ENCODE assay signal across 17 cellular contexts in the genomic region with DNA sequence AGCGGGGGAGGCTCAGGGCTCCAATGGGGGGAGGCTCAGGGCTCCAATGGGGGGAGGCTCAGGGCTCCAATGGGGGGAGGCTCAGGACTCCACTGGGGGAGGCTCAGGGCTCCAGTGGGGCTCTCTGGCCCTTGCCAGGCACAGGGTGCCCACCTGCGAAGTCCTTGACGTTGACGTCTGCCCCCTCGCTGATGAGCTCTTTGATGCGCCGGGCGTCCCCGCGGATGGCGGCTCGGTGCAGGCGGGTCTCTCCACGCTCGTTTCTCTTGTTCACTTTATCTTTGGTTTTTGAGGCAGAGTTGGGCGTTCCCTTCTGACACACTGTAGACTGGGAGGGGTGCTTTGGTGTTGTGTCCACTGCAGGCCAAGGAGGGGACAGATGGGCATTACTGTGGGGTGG.
DNase-seq lines count a peak whose midpoint lies in the region; ATAC-seq and TF ChIP-seq lines count a peak whose summit lies in the region.
"Had no signal": no experiment of that assay in that cellular context is flagged by ENCODE, and none has a peak within 500 bp of the region (broad histone marks: within the 10 kb centered on the region; RNA-seq: fewer than 3 reads in every experiment).

No MANE protein-coding gene starts in this region.

- H3K79me1 ChIP-seq in neuronal stem cell (ENCODE audit: low read depth, low read length), result peaks cover 25% of the 10 kb centered on the region

- peak overlapping the region; percentile 39 for H3K18ac ChIP-seq in neuronal stem cell (ENCODE audit: low read length)

- no peaks in the 10 kb centered on the region for H3K27me3 ChIP-seq in HUES64 (ENCODE audit: insufficient read depth, low read length)
- no peaks in the 10 kb centered on the region for H3K27me3 ChIP-seq in endodermal cell (ENCODE audit: control insufficient read depth, insufficient read depth, low read length, poor library complexity, severe bottlenecking)
- H3K27me3 ChIP-seq in neuronal stem cell (ENCODE audit: control insufficient read depth in 3 of 3, insufficient read depth in 3 of 3, low read depth in 1 of 3, low read length in 3 of 3), result no peaks in the 10 kb centered on the region

- H4K8ac ChIP-seq in neuronal stem cell (ENCODE audit: low read depth, low read length), result no peak overlapping the region

- no peak for TF ChIP-seq CTCF in endodermal cell (conservative IDR thresholded peaks at IDR 0.05)
- TF ChIP-seq CTCF in nephron progenitor cell (IDR thresholded peaks at IDR 0.05), result no peak

- no peaks in the 10 kb centered on the region for H3K9me3 Mint-ChIP-seq in endodermal cell
- H3K9me3 Mint-ChIP-seq in nephron progenitor cell, result no peaks in the 10 kb centered on the region

- H2BK15ac ChIP-seq in neuronal stem cell (ENCODE audit: low read length), result no peak overlapping the region

- 74% methylated on average over 16 of the region's 16 CpGs for WGBS in HUES64
- 95 to 97% methylated on average over 10 to 15 of the region's 16 CpGs for WGBS in endodermal cell (ENCODE audit: insufficient coverage in 1 of 2, insufficient read length in 1 of 2), 2 experiments
- WGBS in neuronal stem cell (ENCODE audit: extremely low coverage in 2 of 2, insufficient read length in 2 of 2, insufficient replicate concordance in 1 of 2), 2 donors, result no CpG with 5 or more reads among the region's 16 CpGs

- no peak overlapping the region for H2BK12ac ChIP-seq in neuronal stem cell (ENCODE audit: low read length)

- no peak overlapping the region for H2BK120ac ChIP-seq in neuronal stem cell (ENCODE audit: low read depth, low read length)

- intact Hi-C loops in Right ventricle myocardium superior (cut with DNase I), result no loop called here
- intact Hi-C loops in left cardiac atrium (cut with DNase I), result loop anchor here in 1 of 2 donors (5.0 kb wide), 1 partner anchor 38 kb away; no protein-coding TSS in a partner anchor

- H3K36me3 ChIP-seq in HUES64 (ENCODE audit: insufficient read depth, low read length), result peaks cover 35% of the 10 kb centered on the region
- H3K36me3 ChIP-seq in endodermal cell (ENCODE audit: control insufficient read depth, insufficient read depth, low read length), result peaks cover 46% of the 10 kb centered on the region
- peaks cover 34 to 69% of the 10 kb centered on the region in 2 donors for H3K36me3 ChIP-seq in neuronal stem cell (replicated peaks in 1 of 2; ENCODE audit: control insufficient read depth in 2 of 2, insufficient read depth in 2 of 2, low read length in 2 of 2)

- peaks cover 45% of the 10 kb centered on the region for H3K4me1 Mint-ChIP-seq in endodermal cell
- H3K4me1 Mint-ChIP-seq in nephron progenitor cell, result peaks cover 33% of the 10 kb centered on the region

- no peaks in the 10 kb centered on the region for H3K9me3 ChIP-seq in HUES64 (ENCODE audit: insufficient read depth, low read depth, low read length)
- no peaks in the 10 kb centered on the region for H3K9me3 ChIP-seq in endodermal cell (ENCODE audit: control insufficient read depth, low read length)
- H3K9me3 ChIP-seq in neuronal stem cell (replicated peaks in 1 of 2; ENCODE audit: control insufficient read depth in 2 of 2, insufficient read depth in 1 of 2, low read depth in 1 of 2, low read length in 2 of 2), result no peaks in the 10 kb centered on the region
- H3K9me3 ChIP-seq: HAP-1 had no signal

- no peak overlapping the region for H3K14ac ChIP-seq in neuronal stem cell (ENCODE audit: low read length)

- H3K9ac ChIP-seq in HUES64 (ENCODE audit: low read depth, low read length) (peak overlapping the region; percentile 72), endodermal cell (ENCODE audit: extremely low read depth, low read length, poor library complexity, severe bottlenecking) (no peak overlapping the region), neuronal stem cell (ENCODE audit: low read depth, low read length, poor library complexity) (peak overlapping the region; percentile 54)

- no peak overlapping the region for H2BK5ac ChIP-seq in neuronal stem cell (ENCODE audit: low read length)

- peaks cover 33% of the 10 kb centered on the region for H3K36me3 Mint-ChIP-seq in endodermal cell (ENCODE audit: low read depth)
- H3K36me3 Mint-ChIP-seq in nephron progenitor cell (ENCODE audit: low read depth), result peaks cover 15% of the 10 kb centered on the region

- H2AFZ ChIP-seq in neuronal stem cell (ENCODE audit: low read length), result no peak overlapping the region

- H3K4ac ChIP-seq in neuronal stem cell (ENCODE audit: low read length), result no peak overlapping the region

- H2AK5ac ChIP-seq in neuronal stem cell (ENCODE audit: low read depth, low read length), result no peak overlapping the region

- H3K4me3 ChIP-seq in HUES64 (ENCODE audit: low read length) (0 out of 2 replicates have a peak overlapping the region, but pooled peaks have one; percentile 18), endodermal cell (ENCODE audit: low read length) (no peak overlapping the region), neuronal stem cell (ENCODE audit: low read length in 2 of 2) (no peak overlapping the region)
- H3K4me3 ChIP-seq: HAP-1 had no signal

- peak overlapping the region; percentile 13 for H3K23ac ChIP-seq in neuronal stem cell (ENCODE audit: low read depth, low read length, poor library complexity)

- H3K4me1 ChIP-seq in HUES64 (ENCODE audit: insufficient read depth, low read length), result peaks cover 48% of the 10 kb centered on the region
- H3K4me1 ChIP-seq in endodermal cell (ENCODE audit: control insufficient read depth, insufficient read depth, low read length), result peaks cover 17% of the 10 kb centered on the region
- H3K4me1 ChIP-seq in neuronal stem cell (ENCODE audit: control insufficient read depth in 2 of 2, insufficient read depth in 1 of 2, low read depth in 1 of 2, low read length in 2 of 2), result peaks cover 23 to 28% of the 10 kb centered on the region in 2 donors
- H3K4me1 ChIP-seq: HAP-1 had no signal

- H3K27me3 Mint-ChIP-seq in endodermal cell (ENCODE audit: insufficient read depth) (no peaks in the 10 kb centered on the region), nephron progenitor cell (ENCODE audit: low read depth, poor library complexity) (peaks cover 3% of the 10 kb centered on the region)

- H3K27ac ChIP-seq in HUES64 (ENCODE audit: low read depth, low read length) (peak overlapping the region; percentile 80), endodermal cell (ENCODE audit: low read depth, low read length) (no peak overlapping the region), neuronal stem cell (replicated peaks; ENCODE audit: low read length) (no peak overlapping the region)
- H3K27ac ChIP-seq: C4-2B had no signal

- ATAC-seq in Right ventricle myocardium superior (ENCODE audit: poor library complexity) (no peak), left cardiac atrium (no peak)

- H3K4me2 ChIP-seq in neuronal stem cell (ENCODE audit: insufficient read depth, low read length, poor library complexity, severe bottlenecking), result no peak overlapping the region

- DNase-seq in Right ventricle myocardium superior (peak; percentile 17), left cardiac atrium (no peak), endodermal cell (no peak), neuronal stem cell (ENCODE audit: low spot score) (no peak), AG08395 (ENCODE audit: low spot score) (no peak), iPS-NIHi11 (ENCODE audit: low spot score) (no peak), nephron progenitor cell (no peak)
- DNase-seq: IMR-90, MV-4-11, NCI-H1417 treated with DMSO at 0.1 percent for 48 hours, NCI-H2029, NCI-H2171 treated with DMSO at 0.1 percent for 48 hours, NCI-H774, SHP77 had no signal

- H3K4me3 Mint-ChIP-seq in endodermal cell, result peak overlapping the region; percentile 25
- H3K4me3 Mint-ChIP-seq in nephron progenitor cell, result no peak overlapping the region

- peak overlapping the region; percentile 93 for H3K27ac Mint-ChIP-seq in endodermal cell
- no peak overlapping the region for H3K27ac Mint-ChIP-seq in nephron progenitor cell

- no peak overlapping the region for H4K91ac ChIP-seq in neuronal stem cell (ENCODE audit: low read depth, low read length, poor library complexity)
